Comparison of ENCODE assay signal across 8 cellular contexts in genomic region chr6:30821862-30822784, GRCh38.
DNase-seq lines count a peak whose midpoint lies in the region; ATAC-seq and TF ChIP-seq lines count a peak whose summit lies in the region.

No MANE protein-coding gene starts in this region.

- peak overlapping the region; percentile 82 for H2BK120ac ChIP-seq in IMR-90 (ENCODE audit: low read depth, low read length)

- peak overlapping the region; percentile 86 for H3K14ac ChIP-seq in IMR-90 (replicated peaks; ENCODE audit: low read depth, low read length)

- H3K56ac ChIP-seq in IMR-90 (ENCODE audit: extremely low read depth, insufficient read depth, low read length) = 0 out of 2 replicates have a peak overlapping the region, but pooled peaks have one; percentile 9

- H3K4me3 ChIP-seq in DND-41 (ENCODE audit: low read depth in 1 of 2, low read length in 2 of 2) (no peak overlapping the region), IMR-90 (ENCODE audit: insufficient read depth, low read depth, low read length) (no peak overlapping the region), ascending aorta (no peak overlapping the region), testis (no peak overlapping the region)

- in situ Hi-C loops in IMR-90 (cut with MboI; ENCODE audit: low sequenced_read_pairs) = loop anchor here (5.0 kb wide), 1 partner anchor 75 kb away; no protein-coding TSS in a partner anchor

- H4K20me1 ChIP-seq in DND-41 (ENCODE audit: insufficient read depth, low read length) (no peaks in the 10 kb centered on the region), IMR-90 (ENCODE audit: insufficient read depth, low read length) (no peaks in the 10 kb centered on the region)

- TF ChIP-seq POLR2A in IMR-90 (IDR thresholded peaks at IDR 0.05; ENCODE audit: low read depth, low read length) (no peak), testis (IDR thresholded peaks at IDR 0.05) (no peak)

- H3K4me1 ChIP-seq in DND-41 (ENCODE audit: insufficient read depth, low read length) = peaks cover 6% of the 10 kb centered on the region; the same call in 1 of the 2 replicates
- peaks cover 22% of the 10 kb centered on the region for H3K4me1 ChIP-seq in IMR-90 (ENCODE audit: control insufficient read depth, insufficient read depth, low read length)
- peaks cover 6 to 14% of the 10 kb centered on the region in 2 donors for H3K4me1 ChIP-seq in ascending aorta
- H3K4me1 ChIP-seq in testis = no peaks in the 10 kb centered on the region

- peak; percentile 29 for DNase-seq in DND-41
- DNase-seq in IMR-90 = no peak
- no peak for DNase-seq in ascending aorta (ENCODE audit: low spot score in 2 of 2)
- DNase-seq in iris pigment epithelial cell (ENCODE audit: low read depth) = peak; percentile 45
- DNase-seq in testis = no peak

- peaks cover 31% of the 10 kb centered on the region for H3K9me1 ChIP-seq in IMR-90 (ENCODE audit: insufficient read depth, low read length)

- peak; percentile 67; the same call in 2 of the 3 replicates for ATAC-seq in DND-41 (ENCODE audit: insufficient read depth, low read depth)
- ATAC-seq in IMR-90 (ENCODE audit: low read depth) = no peak
- ATAC-seq in GM21423 (IDR thresholded peaks at IDR 0.05; ENCODE audit: unreplicated experiment) = no peak
- no peak for ATAC-seq in GM21447 (IDR thresholded peaks at IDR 0.05; ENCODE audit: unreplicated experiment)
- ATAC-seq in HG03520 (IDR thresholded peaks at IDR 0.05; ENCODE audit: unreplicated experiment) = no peak

- CTCF ChIA-PET in IMR-90 (lab: Yijun Ruan, JAX) = interaction anchor here (0.6 to 1.9 kb wide), 17 partner anchors 10 to 258 kb away, joined by 3 to 10 read pairs (median 4); partner anchors contain the start of gene VARS2

- H4K5ac ChIP-seq in IMR-90 (ENCODE audit: low read depth, low read length) = peak overlapping the region; percentile 78

- H3K23ac ChIP-seq in IMR-90 (ENCODE audit: low read depth, low read length) = peak overlapping the region; percentile 64

- peak overlapping the region; percentile 82 for H2BK20ac ChIP-seq in IMR-90 (ENCODE audit: low read depth, low read length)

- peak overlapping the region; percentile 97 for H2AK5ac ChIP-seq in IMR-90 (ENCODE audit: low read depth, low read length)

- H2BK15ac ChIP-seq in IMR-90 (ENCODE audit: low read depth, low read length) = peak overlapping the region; percentile 93

- peak overlapping the region; percentile 85 for H3K4ac ChIP-seq in IMR-90 (ENCODE audit: low read depth, low read length)

- H3K9ac ChIP-seq in DND-41 (ENCODE audit: low read depth, low read length) (no peak overlapping the region), IMR-90 (ENCODE audit: low read depth, low read length) (peak overlapping the region; percentile 5; the same call in 1 of the 2 replicates)

- H3K79me1 ChIP-seq in IMR-90 (ENCODE audit: low read depth in 1 of 2, low read length in 2 of 2) = peaks cover 3 to 34% of the 10 kb centered on the region in 2 experiments; a peak in 3 of 4 replicates

- POLR2A ChIA-PET in IMR-90 (lab: Charles Lee; ENCODE audit: unreplicated experiment) = interaction anchor here (1.7 kb wide), 1 partner anchor 78 kb away, joined by 7 read pairs; the partner anchor contains the start of gene IER3

- peak overlapping the region; percentile 43 for H2AFZ ChIP-seq in DND-41 (ENCODE audit: low read depth, low read length)
- no peak overlapping the region for H2AFZ ChIP-seq in IMR-90 (replicated peaks; ENCODE audit: low read length, poor library complexity)

- H2AK9ac ChIP-seq in IMR-90 (replicated peaks; ENCODE audit: low read depth, low read length, poor library complexity) = no peak overlapping the region

- WGBS in IMR-90 (ENCODE audit: extremely low coverage in 2 of 2, insufficient read length in 1 of 2), 2 experiments = no CpG with 5 or more reads among the region's 6 CpGs
- 61 to 63% methylated on average over 6 of the region's 6 CpGs for WGBS in testis, 2 donors

- H3K27me3 ChIP-seq in DND-41 (ENCODE audit: insufficient read depth, low read length, poor library complexity) (no peaks in the 10 kb centered on the region), IMR-90 (ENCODE audit: control insufficient read depth, insufficient read depth, low read length) (no peaks in the 10 kb centered on the region), ascending aorta (no peaks in the 10 kb centered on the region), testis (no peaks in the 10 kb centered on the region)

- no peak overlapping the region for H3K4me2 ChIP-seq in DND-41 (ENCODE audit: insufficient read depth, low read length)
- no peak overlapping the region for H3K4me2 ChIP-seq in IMR-90 (ENCODE audit: low read depth, low read length)

- H3K79me2 ChIP-seq in DND-41 (ENCODE audit: insufficient read depth, low read length) = no peaks in the 10 kb centered on the region

- H3K18ac ChIP-seq in IMR-90 (ENCODE audit: low read depth, low read length) = peak overlapping the region; percentile 88; the same call in 1 of the 2 replicates

- H3K36me3 ChIP-seq in DND-41 (ENCODE audit: insufficient read depth, low read length) (no peaks in the 10 kb centered on the region), IMR-90 (ENCODE audit: control insufficient read depth, insufficient read depth, low read length) (no peaks in the 10 kb centered on the region), ascending aorta (no peaks in the 10 kb centered on the region), testis (ENCODE audit: low read depth, missing control alignments) (no peaks in the 10 kb centered on the region)

- peak overlapping the region; percentile 68 for H4K91ac ChIP-seq in IMR-90 (ENCODE audit: insufficient read depth, low read depth, low read length)

- intact Hi-C loops in IMR-90 (cut with micrococcal nuclease) = no loop called here
- intact Hi-C loops in ascending aorta (cut with DNase I) = loop anchor here (2.0 to 5.0 kb wide), 2 partner anchors 77 to 145 kb away; partner anchors contain the start of gene IER3
- intact Hi-C loops in testis (cut with DNase I; ENCODE audit: low total_unique reads) = no loop called here

- H3K9me3 ChIP-seq in DND-41 (ENCODE audit: insufficient read depth, low read length, severe bottlenecking) (no peaks in the 10 kb centered on the region), IMR-90 (ENCODE audit: control insufficient read depth, insufficient read depth, low read length) (no peaks in the 10 kb centered on the region), ascending aorta (no peaks in the 10 kb centered on the region), testis (no peaks in the 10 kb centered on the region)

- TF ChIP-seq CTCF in DND-41 (IDR thresholded peaks at IDR 0.05; ENCODE audit: borderline replicate concordance, extremely low read depth, low read length, poor library complexity, severe bottlenecking) (peak; percentile 68), IMR-90 (conservative IDR thresholded peaks at IDR 0.05; ENCODE audit: low read depth, low read length) (peak; percentile 61), ascending aorta (IDR thresholded peaks at IDR 0.05) (peak; percentile 31 to 45 (median 45)), testis (IDR thresholded peaks at IDR 0.05) (peak; percentile 30 to 57 (median 33))

- H3K27ac ChIP-seq in DND-41 (ENCODE audit: low read length) (0 out of 2 replicates have a peak overlapping the region, but pooled peaks have one; percentile 26), IMR-90 (ENCODE audit: insufficient read depth, low read length) (no peak overlapping the region), ascending aorta (peak overlapping the region; percentile 35 to 47), testis (peak overlapping the region in 1 of 2 donors; percentile 8)

- TF ChIP-seq RAD21 in IMR-90 (IDR thresholded peaks at IDR 0.05; ENCODE audit: low read length) = peak; percentile 37

- BruUV-seq in IMR-90 (replicated peaks; lab: Mats Ljungman, UMichigan) = no TSS peak

- peak overlapping the region; percentile 11 to 77 for H4K8ac ChIP-seq in IMR-90 (ENCODE audit: low read depth in 2 of 2, low read length in 2 of 2)

- dilution Hi-C loops in IMR-90 (cut with HindIII; ENCODE audit: low sequenced_read_pairs, unreplicated experiment) = no loop called here

- peak overlapping the region; percentile 75 for H2BK5ac ChIP-seq in IMR-90 (ENCODE audit: low read depth, low read length, poor library complexity, severe bottlenecking)

TF ChIP-seq in IMR-90, 13 proteins besides CTCF, POLR2A, EP300 and RAD21:
- TF ChIP-seq, protein P1, sequence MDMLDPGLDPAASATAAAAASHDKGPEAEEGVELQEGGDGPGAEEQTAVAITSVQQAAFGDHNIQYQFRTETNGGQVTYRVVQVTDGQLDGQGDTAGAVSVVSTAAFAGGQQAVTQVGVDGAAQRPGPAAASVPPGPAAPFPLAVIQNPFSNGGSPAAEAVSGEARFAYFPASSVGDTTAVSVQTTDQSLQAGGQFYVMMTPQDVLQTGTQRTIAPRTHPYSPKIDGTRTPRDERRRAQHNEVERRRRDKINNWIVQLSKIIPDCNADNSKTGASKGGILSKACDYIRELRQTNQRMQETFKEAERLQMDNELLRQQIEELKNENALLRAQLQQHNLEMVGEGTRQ (IDR thresholded peaks at IDR 0.05; ENCODE audit: low read depth, low read length) = no peak
- TF ChIP-seq BHLHE40 (IDR thresholded peaks at IDR 0.05; ENCODE audit: low read depth, low read length) (no peak), SMC3 (IDR thresholded peaks at IDR 0.05; ENCODE audit: low read depth, low read length) (peak; percentile 59)

Comparison
In these comparisons a context has a peak if more than half of its experiments do, and no peak if none do; other contexts are left out.
1. DNase-seq: peak in DND-41 (single experiment) and iris pigment epithelial cell (single experiment); none in IMR-90 (single experiment), ascending aorta (0 of 2) and testis (single experiment).
2. Peak in every context shown above with its lines, with median percentiles within 50 percentile points of each other: CTCF ChIP-seq.